ENCODE assay signal across 10 cellular contexts in the genomic region with DNA sequence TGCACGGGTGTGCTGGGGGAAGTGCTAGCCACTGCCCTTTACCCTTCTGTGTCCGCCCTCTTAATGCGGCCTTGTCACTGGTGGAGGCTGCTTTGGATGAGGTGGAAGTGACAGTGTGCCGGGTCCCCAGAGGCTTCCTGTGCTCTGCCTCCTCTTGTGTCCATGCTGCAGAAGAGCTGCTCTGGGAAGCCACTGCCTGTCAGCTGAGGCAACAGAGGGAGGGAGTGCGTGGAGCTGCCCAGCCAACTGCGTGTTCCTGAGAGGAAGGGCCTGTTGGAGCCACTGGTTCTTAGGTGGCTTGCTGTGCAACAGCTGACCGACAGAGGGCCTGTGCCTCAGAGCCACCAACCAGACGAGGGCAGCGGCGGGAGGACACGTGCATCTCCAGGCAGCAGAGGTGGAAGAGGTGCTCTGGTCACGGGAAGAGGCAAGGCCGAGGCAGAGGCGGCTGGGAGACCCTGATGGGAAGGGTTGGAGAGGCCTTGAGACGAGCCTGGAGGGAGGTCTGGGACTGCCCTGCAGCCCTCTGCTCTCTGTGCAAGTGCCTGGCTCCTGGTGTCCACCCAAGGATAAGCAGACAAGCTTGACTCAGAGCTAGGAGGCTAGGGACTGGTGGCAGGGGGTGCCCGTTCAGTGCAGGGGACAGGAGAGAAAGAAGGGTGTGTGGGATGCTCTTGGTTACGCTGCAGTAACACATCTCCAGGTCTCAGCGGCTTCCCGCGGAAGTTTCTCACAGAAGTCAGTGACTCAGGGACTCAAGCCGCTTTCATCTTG. TPM values are rescaled to one million over a fixed set of nuclear protein-coding genes. Genes with fewer than 3 reads are reported as not detected.
DNase-seq lines count a peak whose midpoint lies in the region; TF ChIP-seq lines count a peak whose summit lies in the region.
"Had no signal": no experiment of that assay in that cellular context is flagged by ENCODE, and none has a peak within 500 bp of the region (broad histone marks: within the 10 kb centered on the region; RNA-seq: fewer than 3 reads in every experiment).

No MANE protein-coding gene starts in this region.

- intact Hi-C loops in sigmoid colon (cut with DNase I): no loop called here

- peaks cover 4% of the 10 kb centered on the region for H3K4me1 Mint-ChIP-seq in activated naive CD8-positive, alpha-beta T cell treated with anti-CD3 and anti-CD28 coated beads for 36 hours
- no peaks in the 10 kb centered on the region for H3K4me1 Mint-ChIP-seq in activated CD4-positive, alpha-beta T cell treated with anti-CD3 and anti-CD28 coated beads, Interleukin-2, amount 10 ng/mL, durations not matched to agents 7 days and 5 days

- H3K36me3 Mint-ChIP-seq in activated naive CD8-positive, alpha-beta T cell treated with anti-CD3 and anti-CD28 coated beads for 36 hours: no peaks in the 10 kb centered on the region
- no peaks in the 10 kb centered on the region for H3K36me3 Mint-ChIP-seq in activated CD4-positive, alpha-beta T cell treated with anti-CD3 and anti-CD28 coated beads, Interleukin-2, amount 10 ng/mL, durations not matched to agents 7 days and 5 days (ENCODE audit: low read depth)

- H3K9me3 Mint-ChIP-seq in activated naive CD8-positive, alpha-beta T cell treated with anti-CD3 and anti-CD28 coated beads for 36 hours: no peaks in the 10 kb centered on the region
- H3K9me3 Mint-ChIP-seq in activated CD4-positive, alpha-beta T cell treated with anti-CD3 and anti-CD28 coated beads, Interleukin-2, amount 10 ng/mL, durations not matched to agents 7 days and 5 days: no peaks in the 10 kb centered on the region

- H3K4me3 ChIP-seq in LNCaP clone FGC (ENCODE audit: low read depth, low read length): no peak overlapping the region
- no peak overlapping the region for H3K4me3 ChIP-seq in sigmoid colon

- CTCF ChIA-PET in activated CD4-positive, alpha-beta T cell treated with anti-CD3 and anti-CD28 coated beads, Interleukin-2, amount 10 ng/mL, durations not matched to agents 7 days and 5 days (lab: Charles Lee): interaction anchor here (1.1 to 1.6 kb wide), 4 partner anchors 15 to 79 kb away, joined by 3 to 9 read pairs (median 4); partner anchors contain the start of genes B9D1 and MAPK7

- TF ChIP-seq POLR2A in sigmoid colon (IDR thresholded peaks at IDR 0.05): no peak

- H3K4me1 ChIP-seq in sigmoid colon: peaks cover 0 to 28% (median 13%) of the 10 kb centered on the region in 4 donors

- no peak overlapping the region for H3K4me3 Mint-ChIP-seq in activated naive CD8-positive, alpha-beta T cell treated with anti-CD3 and anti-CD28 coated beads for 36 hours
- no peak overlapping the region for H3K4me3 Mint-ChIP-seq in activated CD4-positive, alpha-beta T cell treated with anti-CD3 and anti-CD28 coated beads, Interleukin-2, amount 10 ng/mL, durations not matched to agents 7 days and 5 days

- H3K27me3 ChIP-seq in sigmoid colon: no peaks in the 10 kb centered on the region

- DNase-seq in LNCaP clone FGC (ENCODE audit: low read depth) (no peak), caudate nucleus (lab: John Stamatoyannopoulos, UW) (peak in 27 of 61 donors; percentile 19 to 72 (median 49)), iPS-NIHi7 (ENCODE audit: extremely low spot score) (peak; percentile 53), sigmoid colon (peak; percentile 86), RKO (ENCODE audit: low spot score) (no peak)
- no peak for DNase-seq in activated naive CD8-positive, alpha-beta T cell treated with anti-CD3 and anti-CD28 coated beads for 36 hours
- DNase-seq in stimulated activated CD8-positive, alpha-beta memory T cell treated with anti-CD3 and anti-CD28 coated beads, Interleukin-4, amount 100 ng/mL, for 48 hours: no peak
- no peak for DNase-seq in activated CD4-positive, alpha-beta T cell treated with anti-CD3 and anti-CD28 coated beads, Interleukin-2, amount 10 ng/mL, durations not matched to agents 7 days and 5 days
- DNase-seq: DMS79 had no signal

- peaks cover 4 to 24% (median 6%) of the 10 kb centered on the region in 4 donors for H3K36me3 ChIP-seq in sigmoid colon

- H3K9me3 ChIP-seq in sigmoid colon: no peaks in the 10 kb centered on the region

- peak overlapping the region; percentile 59 for H3K27ac ChIP-seq in caudate nucleus (ENCODE audit: low read depth, low read length)
- H3K27ac ChIP-seq in sigmoid colon: peak overlapping the region in 1 of 4 donors; percentile 16

- 81 to 85% methylated on average over 21 of the region's 21 CpGs for WGBS in sigmoid colon, 2 donors

- TF ChIP-seq EP300 in sigmoid colon (IDR thresholded peaks at IDR 0.05): no peak

- no peak overlapping the region for H3K27ac Mint-ChIP-seq in activated naive CD8-positive, alpha-beta T cell treated with anti-CD3 and anti-CD28 coated beads for 36 hours
- H3K27ac Mint-ChIP-seq in activated CD4-positive, alpha-beta T cell treated with anti-CD3 and anti-CD28 coated beads, Interleukin-2, amount 10 ng/mL, durations not matched to agents 7 days and 5 days: no peak overlapping the region

- TF ChIP-seq CTCF in LNCaP clone FGC (IDR thresholded peaks at IDR 0.05; ENCODE audit: control insufficient read depth, extremely low read depth, insufficient read depth): peak; percentile 33
- TF ChIP-seq CTCF in sigmoid colon (IDR thresholded peaks at IDR 0.05): peak in 1 of 4 experiments; percentile 28

- peaks cover 33% of the 10 kb centered on the region for H3K27me3 Mint-ChIP-seq in activated naive CD8-positive, alpha-beta T cell treated with anti-CD3 and anti-CD28 coated beads for 36 hours
- H3K27me3 Mint-ChIP-seq in activated CD4-positive, alpha-beta T cell treated with anti-CD3 and anti-CD28 coated beads, Interleukin-2, amount 10 ng/mL, durations not matched to agents 7 days and 5 days: peaks cover 10% of the 10 kb centered on the region

- POLR2A ChIA-PET in activated CD4-positive, alpha-beta T cell treated with anti-CD3 and anti-CD28 coated beads, Interleukin-2, amount 10 ng/mL, durations not matched to agents 7 days and 5 days (lab: Charles Lee): no interaction called here

RNA-seq across cellular contexts. Expression of gene B9D1, which starts 25.4 kb away (rescaled TPM):
- total RNA-seq in sigmoid colon: 10 to 100 TPM; 15.2 to 22.4 (median 16.0) TPM
- polyA plus RNA-seq in sigmoid colon: 10 to 100 TPM in 1 of 3 donors, 1 to 10 TPM in 2; 6.6 to 12.1 (median 6.9) TPM
- total RNA-seq in activated naive CD8-positive, alpha-beta T cell treated with anti-CD3 and anti-CD28 coated beads for 36 hours: 1 to 10 TPM; 4.7 to 7.3 TPM
- total RNA-seq in activated CD4-positive, alpha-beta T cell treated with anti-CD3 and anti-CD28 coated beads, Interleukin-2, amount 10 ng/mL, durations not matched to agents 7 days and 5 days: 1 to 10 TPM; 1.3 to 1.6 TPM

RNA-seq across cellular contexts. Expression of gene MAPK7, which starts 41.2 kb away (rescaled TPM):
- total RNA-seq in sigmoid colon: 10 to 100 TPM; 22.4 to 45.7 (median 29.5) TPM
- 10 to 100 TPM; 18.3 to 35.9 (median 22.8) TPM for polyA plus RNA-seq in sigmoid colon
- total RNA-seq in activated naive CD8-positive, alpha-beta T cell treated with anti-CD3 and anti-CD28 coated beads for 36 hours: 10 to 100 TPM; 14.0 to 16.0 TPM
- 10 to 100 TPM; 37.6 to 46.5 TPM for total RNA-seq in activated CD4-positive, alpha-beta T cell treated with anti-CD3 and anti-CD28 coated beads, Interleukin-2, amount 10 ng/mL, durations not matched to agents 7 days and 5 days

RNA-seq across cellular contexts. Expression of gene MFAP4, which starts 49.9 kb away (rescaled TPM):
- 100 to 1,000 TPM; 189 to 324 (median 195) TPM for total RNA-seq in sigmoid colon
- polyA plus RNA-seq in sigmoid colon: 10 to 100 TPM in 2 of 3 donors, 1 to 10 TPM in 1; 9.9 to 52.2 (median 42.0) TPM
- under 1 TPM; 0.14 to 0.41 TPM for total RNA-seq in activated naive CD8-positive, alpha-beta T cell treated with anti-CD3 and anti-CD28 coated beads for 36 hours
- total RNA-seq in activated CD4-positive, alpha-beta T cell treated with anti-CD3 and anti-CD28 coated beads, Interleukin-2, amount 10 ng/mL, durations not matched to agents 7 days and 5 days: not detected
- total RNA-seq: HT1080 had no signal

Comparison
In these comparisons a context has a peak if more than half of its experiments do, and no peak if none do; other contexts are left out.
1. DNase-seq: peak in iPS-NIHi7 (single experiment) and sigmoid colon (single experiment); none in LNCaP clone FGC (single experiment), RKO (single experiment), activated naive CD8-positive, alpha-beta T cell treated with anti-CD3 and anti-CD28 coated beads for 36 hours (single experiment), stimulated activated CD8-positive, alpha-beta memory T cell treated with anti-CD3 and anti-CD28 coated beads, Interleukin-4, amount 100 ng/mL, for 48 hours (single experiment) and activated CD4-positive, alpha-beta T cell treated with anti-CD3 and anti-CD28 coated beads, Interleukin-2, amount 10 ng/mL, durations not matched to agents 7 days and 5 days (single experiment).
2. RNA of gene MFAP4, which starts 49.9 kb away (total RNA-seq): 189 to 324 TPM in sigmoid colon; 0.14 to 0.41 TPM in activated naive CD8-positive, alpha-beta T cell treated with anti-CD3 and anti-CD28 coated beads for 36 hours and not detected in activated CD4-positive, alpha-beta T cell treated with anti-CD3 and anti-CD28 coated beads, Interleukin-2, amount 10 ng/mL, durations not matched to agents 7 days and 5 days; every median in the first group is over 100 times any median in the second.